Comparison of ENCODE assay signal across 14 cellular contexts in the genomic region with DNA sequence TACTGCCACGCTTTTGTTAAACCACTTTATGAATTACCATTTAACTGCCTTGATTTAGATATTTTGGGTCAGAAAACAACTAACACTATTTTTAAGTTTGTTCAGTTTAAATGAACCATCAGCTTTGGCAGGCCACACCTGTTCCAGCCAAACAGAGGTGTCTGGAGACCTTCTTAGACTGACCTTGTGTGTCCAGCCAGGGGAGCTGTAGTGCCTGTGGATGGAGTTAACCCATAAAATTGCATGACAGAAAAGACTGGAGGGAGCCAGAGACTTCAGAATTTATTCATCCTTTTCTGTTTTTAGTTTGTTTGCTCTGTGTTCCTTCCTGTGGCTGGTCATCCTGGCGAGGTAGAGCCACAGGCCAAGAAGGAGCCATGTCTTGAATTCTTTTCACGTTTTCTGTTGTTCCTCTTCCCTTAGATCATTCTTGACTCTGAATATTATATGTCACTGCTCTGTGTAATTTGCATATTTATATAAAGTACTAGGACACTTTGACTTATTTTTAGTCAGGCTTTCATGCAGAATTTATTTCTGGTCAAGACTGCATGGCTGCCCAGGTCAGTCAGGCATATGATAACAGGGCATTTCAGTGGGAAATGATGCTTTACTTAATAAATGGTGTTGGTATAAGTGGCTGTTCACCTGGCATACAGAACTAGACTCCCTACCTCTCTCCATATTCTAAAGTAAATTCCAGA.
"Had no signal": no experiment of that assay in that cellular context is flagged by ENCODE, and none has a peak within 500 bp of the region (broad histone marks: within the 10 kb centered on the region; RNA-seq: fewer than 3 reads in every experiment).

No MANE protein-coding gene starts in this region.

- H3K27ac Mint-ChIP-seq: activated naive CD8-positive, alpha-beta T cell treated with anti-CD3 and anti-CD28 coated beads for 36 hours had no signal

- H3K4me3 ChIP-seq: dorsolateral prefrontal cortex, stomach had no signal

- ATAC-seq: activated T-cell treated with anti-CD3 and anti-CD28 coated beads, Interleukin-2, amount 50 U/mL, for 4 hours; esophagus mucosa; left lobe of liver had no signal

- DNase-seq: activated CD4-positive, alpha-beta T cell treated with anti-CD3 and anti-CD28 coated beads for 1 hour; activated CD4-positive, alpha-beta T cell treated with anti-CD3 and anti-CD28 coated beads, Interleukin-2, amount 50 U/mL, for 48 hours; activated gamma-delta T cell treated with Interleukin-2 at 50 U/mL for 16 hours; activated naive CD8-positive, alpha-beta T cell treated with anti-CD3 and anti-CD28 coated beads for 36 hours; activated T-cell treated with anti-CD3 and anti-CD28 coated beads, Interleukin-2, amount 50 U/mL, for 4 hours; dorsolateral prefrontal cortex; islet precursor cell; mesenchymal stem cell; nephron progenitor cell; stimulated activated CD4-positive, alpha-beta T cell treated with anti-CD3 and anti-CD28 coated beads, Interleukin-4, amount 100 ng/mL, for 1 hour; stomach had no signal

- H3K27me3 ChIP-seq: dorsolateral prefrontal cortex, stomach had no signal

- H3K9me3 ChIP-seq: stomach had no signal

- H3K4me3 Mint-ChIP-seq: activated naive CD8-positive, alpha-beta T cell treated with anti-CD3 and anti-CD28 coated beads for 36 hours; activated T-cell treated with anti-CD3 and anti-CD28 coated beads, Interleukin-2, amount 50 U/mL, for 4 hours; nephron progenitor cell had no signal

- FAIRE-seq: urothelium cell line had no signal

- H3K27ac ChIP-seq: dorsolateral prefrontal cortex, stomach had no signal

- H3K4me1 Mint-ChIP-seq: nephron progenitor cell had no signal

- H3K27me3 Mint-ChIP-seq: activated naive CD8-positive, alpha-beta T cell treated with anti-CD3 and anti-CD28 coated beads for 36 hours had no signal
